15 cellular contexts compared by ENCODE assay signal in the genomic region with DNA sequence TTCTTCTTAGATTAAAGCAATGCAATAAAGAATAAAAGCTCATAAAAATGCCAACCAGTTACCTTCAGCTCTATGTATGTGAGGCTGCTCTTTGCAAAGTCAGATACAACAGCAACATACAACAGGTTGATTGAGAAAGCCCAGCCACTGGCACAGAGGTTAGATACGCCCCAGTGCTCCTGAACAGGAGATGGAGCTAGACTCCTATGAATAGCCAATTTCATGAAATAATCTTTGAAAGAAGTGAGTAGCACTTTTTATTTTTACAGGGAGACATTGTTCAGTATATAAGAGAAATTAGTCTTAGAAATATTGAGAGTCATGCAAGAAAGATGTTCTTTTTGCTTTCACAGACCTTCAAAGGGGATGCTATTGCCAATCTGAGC.
"Had no signal": no experiment of that assay in that cellular context is flagged by ENCODE, and none has a peak within 500 bp of the region (broad histone marks: within the 10 kb centered on the region; RNA-seq: fewer than 3 reads in every experiment).

No MANE protein-coding gene starts in this region.

- H3K36me3 Mint-ChIP-seq: activated naive CD8-positive, alpha-beta T cell treated with anti-CD3 and anti-CD28 coated beads, Interleukin-2, amount 10 ng/mL, durations not matched to agents 7 days and 5 days; natural killer cell; stimulated activated memory B cell treated with anti-CD40 and anti-IgM and Interleukin-4, amounts not matched to agents 10 μg/mL and 1 μg/mL and 100 μg/mL, for 72 hours had no signal

- H3K9me3 ChIP-seq: prostate gland, right lobe of liver had no signal

- H3K27me3 Mint-ChIP-seq: activated naive CD8-positive, alpha-beta T cell treated with anti-CD3 and anti-CD28 coated beads, Interleukin-2, amount 10 ng/mL, durations not matched to agents 7 days and 5 days had no signal

- H3K4me3 Mint-ChIP-seq: activated CD4-positive, alpha-beta T cell treated with anti-CD3 and anti-CD28 coated beads for 36 hours; activated CD8-positive, alpha-beta T cell treated with anti-CD3 and anti-CD28 coated beads for 36 hours; activated naive CD8-positive, alpha-beta T cell treated with anti-CD3 and anti-CD28 coated beads, Interleukin-2, amount 10 ng/mL, durations not matched to agents 7 days and 5 days; natural killer cell; stimulated activated memory B cell treated with anti-CD40 and anti-IgM and Interleukin-4, amounts not matched to agents 10 μg/mL and 1 μg/mL and 100 μg/mL, for 72 hours had no signal

- H3K27ac Mint-ChIP-seq: activated CD4-positive, alpha-beta T cell treated with anti-CD3 and anti-CD28 coated beads for 36 hours; activated CD8-positive, alpha-beta T cell treated with anti-CD3 and anti-CD28 coated beads for 36 hours; activated naive CD8-positive, alpha-beta T cell treated with anti-CD3 and anti-CD28 coated beads, Interleukin-2, amount 10 ng/mL, durations not matched to agents 7 days and 5 days; natural killer cell; stimulated activated memory B cell treated with anti-CD40 and anti-IgM and Interleukin-4, amounts not matched to agents 10 μg/mL and 1 μg/mL and 100 μg/mL, for 72 hours had no signal

- H3K4me1 ChIP-seq: prostate gland had no signal

- H3K9me3 Mint-ChIP-seq: activated CD8-positive, alpha-beta T cell treated with anti-CD3 and anti-CD28 coated beads for 36 hours; activated naive CD8-positive, alpha-beta T cell treated with anti-CD3 and anti-CD28 coated beads, Interleukin-2, amount 10 ng/mL, durations not matched to agents 7 days and 5 days; natural killer cell; stimulated activated memory B cell treated with anti-CD40 and anti-IgM and Interleukin-4, amounts not matched to agents 10 μg/mL and 1 μg/mL and 100 μg/mL, for 72 hours had no signal

- H3K4me1 Mint-ChIP-seq: activated CD4-positive, alpha-beta T cell treated with anti-CD3 and anti-CD28 coated beads for 36 hours; activated naive CD8-positive, alpha-beta T cell treated with anti-CD3 and anti-CD28 coated beads, Interleukin-2, amount 10 ng/mL, durations not matched to agents 7 days and 5 days; natural killer cell; stimulated activated memory B cell treated with anti-CD40 and anti-IgM and Interleukin-4, amounts not matched to agents 10 μg/mL and 1 μg/mL and 100 μg/mL, for 72 hours had no signal

- H3K4me3 ChIP-seq: prostate gland, right lobe of liver had no signal

- ATAC-seq: activated CD4-positive, alpha-beta T cell treated with anti-CD3 and anti-CD28 coated beads for 36 hours; activated CD8-positive, alpha-beta T cell treated with anti-CD3 and anti-CD28 coated beads for 36 hours; natural killer cell; stimulated activated memory B cell treated with anti-CD40 and anti-IgM and Interleukin-4, amounts not matched to agents 10 μg/mL and 1 μg/mL and 100 μg/mL, for 72 hours had no signal

- DNase-seq: activated CD4-positive, alpha-beta T cell treated with anti-CD3 and anti-CD28 coated beads for 36 hours; activated CD8-positive, alpha-beta memory T cell treated with anti-CD3 and anti-CD28 coated beads, Interleukin-2, amount 50 U/mL, for 48 hours; activated CD8-positive, alpha-beta T cell treated with anti-CD3 and anti-CD28 coated beads for 36 hours; activated naive CD8-positive, alpha-beta T cell treated with anti-CD3 and anti-CD28 coated beads, Interleukin-2, amount 10 ng/mL, durations not matched to agents 7 days and 5 days; anterior cingulate cortex; hippocampal formation; natural killer cell; nucleus accumbens; substantia nigra; T-helper 1 cell; trophoblast cell had no signal

- H3K36me3 ChIP-seq: prostate gland, right lobe of liver had no signal

- H3K27ac ChIP-seq: prostate gland, right lobe of liver, VCaP had no signal

- H3K27me3 ChIP-seq: right lobe of liver had no signal
